In genomic region chr5:60184599-60184998, GRCh38 we compare ENCODE assay signal across 24 cellular contexts.
DNase-seq lines count a peak whose midpoint lies in the region; FAIRE-seq and TF ChIP-seq lines count a peak whose summit lies in the region.
"Had no signal": no experiment of that assay in that cellular context is flagged by ENCODE, and none has a peak within 500 bp of the region (broad histone marks: within the 10 kb centered on the region; RNA-seq: fewer than 3 reads in every experiment).

No MANE protein-coding gene starts in this region.

- H3K9me3 ChIP-seq in BLaER1 (peaks cover 6% of the 10 kb centered on the region; the same call in 1 of the 2 replicates), SJCRH30 (replicated peaks) (no peaks in the 10 kb centered on the region), neural progenitor cell (ENCODE audit: low read depth) (no peaks in the 10 kb centered on the region)
- H3K9me3 ChIP-seq: ascending aorta, thyroid gland had no signal

- H3K27ac ChIP-seq in BLaER1: no peak overlapping the region
- peak overlapping the region; percentile 58 for H3K27ac ChIP-seq in SJCRH30
- H3K27ac ChIP-seq in neural progenitor cell: no peak overlapping the region
- H3K27ac ChIP-seq: ascending aorta, heart left ventricle, thyroid gland had no signal

- FAIRE-seq in HTR-8/SVneo (lab: Jason Lieb, UNC): no peak
- FAIRE-seq: HepG2 had no signal

- H3K4me1 Mint-ChIP-seq in osteocyte (ENCODE audit: unreplicated experiment): peaks cover 50% of the 10 kb centered on the region
- H3K4me1 Mint-ChIP-seq in neural progenitor cell: no peaks in the 10 kb centered on the region
- H3K4me1 Mint-ChIP-seq: activated naive CD8-positive, alpha-beta T cell treated with anti-CD3 and anti-CD28 coated beads for 36 hours; GM23338; stimulated activated naive CD8-positive, alpha-beta T cell treated with anti-CD3 and anti-CD28 coated beads, Interleukin-15, amount 100 ng/mL, for 72 hours had no signal

- H3K4me3 ChIP-seq in BLaER1: no peak overlapping the region
- no peak overlapping the region for H3K4me3 ChIP-seq in SJCRH30
- no peak overlapping the region for H3K4me3 ChIP-seq in neural progenitor cell
- H3K4me3 ChIP-seq: ascending aorta, GM23338, heart left ventricle, thyroid gland had no signal

- H3K36me3 Mint-ChIP-seq in osteocyte (ENCODE audit: unreplicated experiment) (peaks cover 6% of the 10 kb centered on the region), neural progenitor cell (no peaks in the 10 kb centered on the region)
- H3K36me3 Mint-ChIP-seq: activated naive CD8-positive, alpha-beta T cell treated with anti-CD3 and anti-CD28 coated beads for 36 hours had no signal

- H3K27me3 Mint-ChIP-seq in osteocyte (ENCODE audit: unreplicated experiment) (peaks cover 7% of the 10 kb centered on the region), neural progenitor cell (ENCODE audit: insufficient read depth, low read depth) (no peaks in the 10 kb centered on the region)
- H3K27me3 Mint-ChIP-seq: activated naive CD8-positive, alpha-beta T cell treated with anti-CD3 and anti-CD28 coated beads for 36 hours; stimulated activated naive CD8-positive, alpha-beta T cell treated with anti-CD3 and anti-CD28 coated beads, Interleukin-15, amount 100 ng/mL, for 72 hours had no signal

- H3K4me2 ChIP-seq in BLaER1: peak overlapping the region; percentile 55
- no peak overlapping the region for H3K4me2 ChIP-seq in neural progenitor cell
- H3K4me2 ChIP-seq: GM23338 had no signal

- H3K9ac ChIP-seq in BLaER1 (no peak overlapping the region), neural progenitor cell (no peak overlapping the region)

- H3K36me3 ChIP-seq in BLaER1 (no peaks in the 10 kb centered on the region), SJCRH30 (no peaks in the 10 kb centered on the region), neural progenitor cell (no peaks in the 10 kb centered on the region)
- H3K36me3 ChIP-seq: heart left ventricle, thyroid gland had no signal

- H3F3A ChIP-seq in neural progenitor cell (ENCODE audit: low read depth): no peaks in the 10 kb centered on the region

- H3K4me3 Mint-ChIP-seq in osteocyte (ENCODE audit: unreplicated experiment): no peak overlapping the region
- H3K4me3 Mint-ChIP-seq in neural progenitor cell: no peak overlapping the region
- H3K4me3 Mint-ChIP-seq: activated naive CD8-positive, alpha-beta T cell treated with anti-CD3 and anti-CD28 coated beads for 36 hours; GM23338; stimulated activated naive CD8-positive, alpha-beta T cell treated with anti-CD3 and anti-CD28 coated beads, Interleukin-15, amount 100 ng/mL, for 72 hours had no signal

- H3K9me3 Mint-ChIP-seq in osteocyte (ENCODE audit: unreplicated experiment) (no peaks in the 10 kb centered on the region), neural progenitor cell (no peaks in the 10 kb centered on the region)
- H3K9me3 Mint-ChIP-seq: GM23338 had no signal

- no peaks in the 10 kb centered on the region for H3K79me2 ChIP-seq in neural progenitor cell (ENCODE audit: low read depth)

- H2AFZ ChIP-seq in neural progenitor cell (replicated peaks): no peak overlapping the region
- H2AFZ ChIP-seq: GM23338 had no signal

- H3K4me1 ChIP-seq in BLaER1 (peaks cover 11% of the 10 kb centered on the region), SJCRH30 (peaks cover 20% of the 10 kb centered on the region), neural progenitor cell (no peaks in the 10 kb centered on the region)
- H3K4me1 ChIP-seq: ascending aorta, heart left ventricle, thyroid gland had no signal

- H3K27ac Mint-ChIP-seq in osteocyte (ENCODE audit: unreplicated experiment) (peak overlapping the region; percentile 63), neural progenitor cell (no peak overlapping the region)
- H3K27ac Mint-ChIP-seq: activated naive CD8-positive, alpha-beta T cell treated with anti-CD3 and anti-CD28 coated beads for 36 hours; GM23338; stimulated activated naive CD8-positive, alpha-beta T cell treated with anti-CD3 and anti-CD28 coated beads, Interleukin-15, amount 100 ng/mL, for 72 hours had no signal

- DNase-seq in SJCRH30 (peak; percentile 52 to 89), fibroblast of peridontal ligament (ENCODE audit: extremely low read depth) (peak; percentile 77), osteocyte (ENCODE audit: extremely low spot score, unreplicated experiment) (no peak), HTR-8/SVneo (ENCODE audit: insufficient read length, low spot score) (no peak), pons (ENCODE audit: low spot score) (no peak), neural progenitor cell (ENCODE audit: low spot score) (no peak), DMS153 treated with DMSO at 0.1 percent for 48 hours (lab: John Stamatoyannopoulos, UW; ENCODE audit: unreplicated experiment) (no peak)
- DNase-seq: activated CD4-positive, alpha-beta T cell treated with anti-CD3 and anti-CD28 coated beads for 4 hours; activated effector memory CD4-positive, alpha-beta T cell treated with Interleukin-2 at 50 U/mL for 16 hours; activated naive CD8-positive, alpha-beta T cell treated with anti-CD3 and anti-CD28 coated beads for 36 hours; activated T-cell treated with anti-CD3 and anti-CD28 coated beads for 4 hours; dermis blood vessel endothelial cell; heart left ventricle; Karpas-422; NCI-H1436 treated with DMSO at 0.1 percent for 48 hours; NCI-H446 treated with DMSO at 0.1 percent for 48 hours; nucleus accumbens; stimulated activated naive CD8-positive, alpha-beta T cell treated with anti-CD3 and anti-CD28 coated beads, Interleukin-15, amount 100 ng/mL, for 72 hours; T-helper 2 cell; thyroid gland had no signal

- H4K20me1 ChIP-seq in BLaER1 (no peaks in the 10 kb centered on the region), neural progenitor cell (ENCODE audit: low read depth) (no peaks in the 10 kb centered on the region)

- TF ChIP-seq CTCF in osteocyte (IDR thresholded peaks at IDR 0.05) (no peak), neural progenitor cell (IDR thresholded peaks at IDR 0.05) (no peak)

- H3K27me3 ChIP-seq in BLaER1: no peaks in the 10 kb centered on the region
- H3K27me3 ChIP-seq in SJCRH30: no peaks in the 10 kb centered on the region
- H3K27me3 ChIP-seq in neural progenitor cell: no peaks in the 10 kb centered on the region
- H3K27me3 ChIP-seq: ascending aorta, heart left ventricle, thyroid gland had no signal

Comparison
In these comparisons a context has a peak if more than half of its experiments do, and no peak if none do; other contexts are left out.
1. DNase-seq: peak in SJCRH30 (2 of 2) and fibroblast of peridontal ligament (single experiment); none in osteocyte (single experiment), HTR-8/SVneo (single experiment), pons (single experiment), neural progenitor cell (single experiment) and DMS153 treated with DMSO at 0.1 percent for 48 hours (single experiment).